In the genomic region with DNA sequence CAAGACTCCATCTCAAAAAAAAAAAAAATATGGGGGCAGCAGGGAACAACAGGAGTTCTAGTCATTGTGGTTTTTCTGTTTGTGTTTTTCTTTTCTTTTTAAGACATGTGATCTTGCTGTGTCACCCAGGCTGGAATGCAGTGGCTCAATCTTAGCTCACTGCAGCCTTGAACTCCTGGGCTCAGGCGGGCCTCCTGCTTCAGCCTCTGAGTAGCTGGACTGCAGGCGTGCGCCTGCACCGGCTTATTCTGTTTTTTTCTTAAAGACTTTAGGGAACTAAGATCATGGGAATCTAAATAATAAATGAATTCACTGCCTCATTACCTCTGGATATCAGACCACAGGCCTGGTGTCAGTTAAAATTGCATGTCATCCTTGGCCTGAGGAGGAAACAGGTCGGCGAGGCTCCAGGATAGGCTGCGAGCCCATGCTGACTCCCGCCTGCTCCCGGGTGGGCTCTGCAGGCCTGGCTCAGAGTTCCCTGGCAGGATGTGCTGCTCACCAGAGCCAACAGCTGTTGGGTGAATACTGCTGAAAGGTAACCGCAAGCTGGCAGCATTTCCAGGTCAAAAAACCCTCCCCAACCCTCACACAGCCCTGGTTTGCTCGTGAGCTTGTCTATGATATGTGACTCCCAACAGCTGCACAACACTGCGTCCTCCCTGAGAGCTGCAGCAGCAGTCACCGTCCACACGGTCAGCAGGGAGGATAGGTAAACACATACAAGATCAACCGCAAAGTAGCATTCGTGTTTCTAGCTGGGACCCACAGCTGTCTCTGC, we compare ENCODE assay signal across 8 cellular contexts. TPM values are rescaled to one million over a fixed set of nuclear protein-coding genes. Genes with fewer than 3 reads are reported as not detected.
DNase-seq lines count a peak whose midpoint lies in the region; ATAC-seq lines count a peak whose summit lies in the region.

No MANE protein-coding gene starts in this region.

- H3K4me3 ChIP-seq in SJCRH30, result no peak overlapping the region

- peak; percentile 98 to 99 for DNase-seq in SJCRH30
- peak; percentile 11 for DNase-seq in foreskin melanocyte
- no peak for DNase-seq in activated CD4-positive, alpha-beta memory T cell treated with anti-CD3 and anti-CD28 coated beads, Interleukin-2, amount 10 ng/mL, durations not matched to agents 7 days and 5 days
- no peak for DNase-seq in mesenteric fat pad (ENCODE audit: low spot score)
- no peak for DNase-seq in anterior cingulate cortex (lab: John Stamatoyannopoulos, UW)
- DNase-seq in NCI-H146 treated with DMSO at 0.1 percent for 48 hours (lab: John Stamatoyannopoulos, UW; ENCODE audit: unreplicated experiment), result no peak

- no peak overlapping the region for H3K4me3 Mint-ChIP-seq in activated CD4-positive, alpha-beta memory T cell treated with anti-CD3 and anti-CD28 coated beads, Interleukin-2, amount 10 ng/mL, durations not matched to agents 7 days and 5 days

- H3K9me3 ChIP-seq in SJCRH30 (replicated peaks), result no peaks in the 10 kb centered on the region

- peaks cover 2% of the 10 kb centered on the region for H3K36me3 Mint-ChIP-seq in activated CD4-positive, alpha-beta memory T cell treated with anti-CD3 and anti-CD28 coated beads, Interleukin-2, amount 10 ng/mL, durations not matched to agents 7 days and 5 days (ENCODE audit: low read depth)

- no peaks in the 10 kb centered on the region for H3K27me3 ChIP-seq in SJCRH30

- no peaks in the 10 kb centered on the region for H3K36me3 ChIP-seq in SJCRH30

- POLR2A ChIA-PET in activated CD4-positive, alpha-beta memory T cell treated with anti-CD3 and anti-CD28 coated beads, Interleukin-2, amount 10 ng/mL, durations not matched to agents 7 days and 5 days (lab: Charles Lee), result no interaction called here

- no peak overlapping the region for H3K27ac Mint-ChIP-seq in activated CD4-positive, alpha-beta memory T cell treated with anti-CD3 and anti-CD28 coated beads, Interleukin-2, amount 10 ng/mL, durations not matched to agents 7 days and 5 days

- H3K9me3 Mint-ChIP-seq in activated CD4-positive, alpha-beta memory T cell treated with anti-CD3 and anti-CD28 coated beads, Interleukin-2, amount 10 ng/mL, durations not matched to agents 7 days and 5 days, result peaks cover 13% of the 10 kb centered on the region

- ATAC-seq in GM19395 (IDR thresholded peaks at IDR 0.05; ENCODE audit: unreplicated experiment), result peak; percentile 78
- peak; percentile 49 for ATAC-seq in HG03457 (IDR thresholded peaks at IDR 0.05; ENCODE audit: unreplicated experiment)

- no peaks in the 10 kb centered on the region for H3K27me3 Mint-ChIP-seq in activated CD4-positive, alpha-beta memory T cell treated with anti-CD3 and anti-CD28 coated beads, Interleukin-2, amount 10 ng/mL, durations not matched to agents 7 days and 5 days

- CTCF ChIA-PET in activated CD4-positive, alpha-beta memory T cell treated with anti-CD3 and anti-CD28 coated beads, Interleukin-2, amount 10 ng/mL, durations not matched to agents 7 days and 5 days (lab: Charles Lee), result no interaction called here

- H3K27ac ChIP-seq in SJCRH30, result peak overlapping the region; percentile 93

- H3K4me1 ChIP-seq in SJCRH30, result peaks cover 22% of the 10 kb centered on the region

- peaks cover 2% of the 10 kb centered on the region for H3K4me1 Mint-ChIP-seq in activated CD4-positive, alpha-beta memory T cell treated with anti-CD3 and anti-CD28 coated beads, Interleukin-2, amount 10 ng/mL, durations not matched to agents 7 days and 5 days

RNA-seq across cellular contexts. Expression of a gene that starts 58.1 kb away (rescaled TPM):
- total RNA-seq in SJCRH30 (2014; rRNA removed; shearing (Covaris generic)), result 25.7 and 26.4 TPM in 2 replicates
- total RNA-seq in activated CD4-positive, alpha-beta memory T cell treated with anti-CD3 and anti-CD28 coated beads, Interleukin-2, amount 10 ng/mL, durations not matched to agents 7 days and 5 days, result 1 to 10 TPM; 7.7 to 8.1 TPM
- 57.4 TPM for total RNA-seq in mesenteric fat pad

Comparison
In these comparisons a context has a peak if more than half of its experiments do, and no peak if none do; other contexts are left out.
1. DNase-seq: peak in SJCRH30 (2 of 2) and foreskin melanocyte (single experiment); none in activated CD4-positive, alpha-beta memory T cell treated with anti-CD3 and anti-CD28 coated beads, Interleukin-2, amount 10 ng/mL, durations not matched to agents 7 days and 5 days (single experiment), mesenteric fat pad (single experiment), anterior cingulate cortex (0 of 58) and NCI-H146 treated with DMSO at 0.1 percent for 48 hours (single experiment).